Comparison of ENCODE assay signal across 1 cellular context in the genomic region with DNA sequence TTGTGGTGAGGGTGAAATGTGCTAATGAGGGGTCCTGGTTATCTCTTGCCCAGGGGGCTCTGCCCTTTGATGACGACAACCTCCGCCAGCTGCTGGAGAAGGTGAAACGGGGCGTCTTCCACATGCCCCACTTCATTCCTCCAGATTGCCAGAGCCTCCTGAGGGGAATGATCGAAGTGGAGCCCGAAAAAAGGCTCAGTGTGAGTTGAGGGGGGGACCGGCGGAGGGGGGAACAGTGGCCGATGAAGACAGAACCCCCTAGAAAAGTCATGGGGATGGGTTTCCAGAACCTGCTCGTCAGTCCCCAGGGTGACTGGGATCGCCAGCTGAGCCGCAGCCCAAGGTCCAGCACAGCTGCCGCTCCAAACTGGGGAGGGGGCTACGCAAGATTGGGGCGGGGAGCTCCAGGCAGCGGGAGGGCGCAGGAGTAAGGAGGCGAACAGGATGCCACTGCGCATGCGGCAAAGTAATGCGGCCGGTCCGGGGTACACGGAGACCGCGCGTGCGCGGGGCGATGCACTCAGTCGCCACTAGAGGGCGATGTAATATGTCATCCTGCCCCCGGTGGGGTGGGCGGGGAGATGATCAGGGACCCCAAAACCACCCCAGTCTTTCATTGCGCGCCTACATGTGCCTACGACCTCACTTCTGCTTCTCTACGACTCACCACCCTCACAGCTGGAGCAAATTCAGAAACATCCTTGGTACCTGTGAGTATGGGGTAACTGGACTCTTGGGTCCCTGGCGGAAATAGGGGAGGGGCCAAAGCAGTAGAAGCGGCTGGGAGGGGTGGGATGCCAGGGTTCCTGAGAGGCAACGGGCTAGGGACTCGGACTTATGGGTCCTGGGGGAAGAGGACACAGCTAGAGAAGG.
TF ChIP-seq lines count a peak whose summit lies in the region.

No MANE protein-coding gene starts in this region.

TF ChIP-seq in K562, 482 proteins besides CTCF, POLR2A, EP300 and RAD21 (continued from another document and continues in another):
- TF ChIP-seq, protein P1, sequence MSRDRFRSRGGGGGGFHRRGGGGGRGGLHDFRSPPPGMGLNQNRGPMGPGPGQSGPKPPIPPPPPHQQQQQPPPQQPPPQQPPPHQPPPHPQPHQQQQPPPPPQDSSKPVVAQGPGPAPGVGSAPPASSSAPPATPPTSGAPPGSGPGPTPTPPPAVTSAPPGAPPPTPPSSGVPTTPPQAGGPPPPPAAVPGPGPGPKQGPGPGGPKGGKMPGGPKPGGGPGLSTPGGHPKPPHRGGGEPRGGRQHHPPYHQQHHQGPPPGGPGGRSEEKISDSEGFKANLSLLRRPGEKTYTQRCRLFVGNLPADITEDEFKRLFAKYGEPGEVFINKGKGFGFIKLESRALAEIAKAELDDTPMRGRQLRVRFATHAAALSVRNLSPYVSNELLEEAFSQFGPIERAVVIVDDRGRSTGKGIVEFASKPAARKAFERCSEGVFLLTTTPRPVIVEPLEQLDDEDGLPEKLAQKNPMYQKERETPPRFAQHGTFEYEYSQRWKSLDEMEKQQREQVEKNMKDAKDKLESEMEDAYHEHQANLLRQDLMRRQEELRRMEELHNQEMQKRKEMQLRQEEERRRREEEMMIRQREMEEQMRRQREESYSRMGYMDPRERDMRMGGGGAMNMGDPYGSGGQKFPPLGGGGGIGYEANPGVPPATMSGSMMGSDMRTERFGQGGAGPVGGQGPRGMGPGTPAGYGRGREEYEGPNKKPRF (IDR thresholded peaks at IDR 0.05; ENCODE audit: low read depth, low read length), result no peak
- no peak for TF ChIP-seq ZNF785 (CRISPR knock-in tag; IDR thresholded peaks at IDR 0.05)
- no peak for TF ChIP-seq ZNF23 (CRISPR knock-in tag; IDR thresholded peaks at IDR 0.05)
- TF ChIP-seq NR2C1 (IDR thresholded peaks at IDR 0.05), result no peak
- no peak for TF ChIP-seq NR2C1 (tag; IDR thresholded peaks at IDR 0.05)
- TF ChIP-seq EP400 (IDR thresholded peaks at IDR 0.05), result peak; percentile 59; the same call in 1 of the 2 replicates
- no peak for TF ChIP-seq HOMEZ (CRISPR knock-in tag; IDR thresholded peaks at IDR 0.05)
- TF ChIP-seq, protein P2, sequence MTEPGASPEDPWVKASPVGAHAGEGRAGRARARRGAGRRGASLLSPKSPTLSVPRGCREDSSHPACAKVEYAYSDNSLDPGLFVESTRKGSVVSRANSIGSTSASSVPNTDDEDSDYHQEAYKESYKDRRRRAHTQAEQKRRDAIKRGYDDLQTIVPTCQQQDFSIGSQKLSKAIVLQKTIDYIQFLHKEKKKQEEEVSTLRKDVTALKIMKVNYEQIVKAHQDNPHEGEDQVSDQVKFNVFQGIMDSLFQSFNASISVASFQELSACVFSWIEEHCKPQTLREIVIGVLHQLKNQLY (CRISPR knock-in tag; conservative IDR thresholded peaks at IDR 0.05), result no peak
- TF ChIP-seq SIN3A (IDR thresholded peaks at IDR 0.05; ENCODE audit: borderline replicate concordance in 2 of 2, control insufficient read depth in 1 of 2, low read depth in 2 of 2, low read length in 2 of 2), result no peak
- no peak for TF ChIP-seq HEY1 (CRISPR knock-in tag; IDR thresholded peaks at IDR 0.05; ENCODE audit: borderline replicate concordance)
- TF ChIP-seq NRF1 (conservative IDR thresholded peaks at IDR 0.05 in 1 of 2, IDR thresholded peaks at IDR 0.05 in 1 of 2), result peak; percentile 95 to 96
- 0 out of 2 replicates have a peak, but pooled peaks have one; percentile 31 for TF ChIP-seq MTA1 (IDR thresholded peaks at IDR 0.05; ENCODE audit: borderline replicate concordance)
- TF ChIP-seq SMARCE1 (IDR thresholded peaks at IDR 0.05), result no peak
- no peak for TF ChIP-seq HINFP (tag; conservative IDR thresholded peaks at IDR 0.05; ENCODE audit: low read depth)
- peak; percentile 62; the same call in 1 of the 2 replicates for TF ChIP-seq SP1 (CRISPR knock-in tag; IDR thresholded peaks at IDR 0.05)
- TF ChIP-seq JUNB (CRISPR knock-in tag; conservative IDR thresholded peaks at IDR 0.05), result no peak
- no peak for TF ChIP-seq KLF1 (tag; IDR thresholded peaks at IDR 0.05)
- TF ChIP-seq YBX1 (IDR thresholded peaks at IDR 0.05), result no peak
- peak; percentile 52; the same call in 1 of the 2 replicates for TF ChIP-seq ZBTB33 (CRISPR knock-in tag; IDR thresholded peaks at IDR 0.05)
- TF ChIP-seq RFX5 (IDR thresholded peaks at IDR 0.05; ENCODE audit: low read depth, low read length), result no peak
- TF ChIP-seq, protein P3, sequence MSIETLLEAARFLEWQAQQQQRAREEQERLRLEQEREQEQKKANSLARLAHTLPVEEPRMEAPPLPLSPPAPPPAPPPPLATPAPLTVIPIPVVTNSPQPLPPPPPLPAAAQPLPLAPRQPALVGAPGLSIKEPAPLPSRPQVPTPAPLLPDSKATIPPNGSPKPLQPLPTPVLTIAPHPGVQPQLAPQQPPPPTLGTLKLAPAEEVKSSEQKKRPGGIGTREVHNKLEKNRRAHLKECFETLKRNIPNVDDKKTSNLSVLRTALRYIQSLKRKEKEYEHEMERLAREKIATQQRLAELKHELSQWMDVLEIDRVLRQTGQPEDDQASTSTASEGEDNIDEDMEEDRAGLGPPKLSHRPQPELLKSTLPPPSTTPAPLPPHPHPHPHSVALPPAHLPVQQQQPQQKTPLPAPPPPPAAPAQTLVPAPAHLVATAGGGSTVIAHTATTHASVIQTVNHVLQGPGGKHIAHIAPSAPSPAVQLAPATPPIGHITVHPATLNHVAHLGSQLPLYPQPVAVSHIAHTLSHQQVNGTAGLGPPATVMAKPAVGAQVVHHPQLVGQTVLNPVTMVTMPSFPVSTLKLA (conservative IDR thresholded peaks at IDR 0.05), result 0 out of 4 replicates have a peak, but pooled peaks of 1 of the 2 experiments have one; percentile 44
- TF ChIP-seq ZSCAN29 (IDR thresholded peaks at IDR 0.05), result no peak
- no peak for TF ChIP-seq BRD4 (IDR thresholded peaks at IDR 0.05)
- no peak for TF ChIP-seq CAMTA2 (CRISPR knock-in tag; conservative IDR thresholded peaks at IDR 0.05)
- TF ChIP-seq CTCFL (IDR thresholded peaks at IDR 0.05; ENCODE audit: borderline replicate concordance, insufficient read depth, low read depth, low read length, poor library complexity, severe bottlenecking), result peak; percentile 77
- peak; percentile 84; the same call in 1 of the 2 replicates for TF ChIP-seq GATAD2A (IDR thresholded peaks at IDR 0.05)
- no peak for TF ChIP-seq TAF15 (IDR thresholded peaks at IDR 0.05; ENCODE audit: low read depth, low read length)
- no peak for TF ChIP-seq ZNF766 (CRISPR knock-in tag; conservative IDR thresholded peaks at IDR 0.05)
- TF ChIP-seq L3MBTL2 (IDR thresholded peaks at IDR 0.05), result no peak
- no peak for TF ChIP-seq ZNF143 (CRISPR knock-in tag; IDR thresholded peaks at IDR 0.05)
- 0 out of 2 replicates have a peak, but pooled peaks have one; percentile 27 for TF ChIP-seq PHB (CRISPR knock-in tag; IDR thresholded peaks at IDR 0.05)
- 0 out of 2 replicates have a peak, but pooled peaks have one; percentile 27 for TF ChIP-seq TCF15 (CRISPR knock-in tag; IDR thresholded peaks at IDR 0.05)
- TF ChIP-seq IRF1 (CRISPR knock-in tag; IDR thresholded peaks at IDR 0.05; ENCODE audit: borderline replicate concordance), result no peak
- 0 out of 2 replicates have a peak, but pooled peaks have one; percentile 15 for TF ChIP-seq ZNF592 (IDR thresholded peaks at IDR 0.05)
- TF ChIP-seq PCBP2 (IDR thresholded peaks at IDR 0.05; ENCODE audit: low read depth, low read length, poor library complexity, severe bottlenecking), result no peak
- no peak for TF ChIP-seq ZFP36 (IDR thresholded peaks at IDR 0.05; ENCODE audit: low read depth, low read length, partially characterized antibody)
- TF ChIP-seq, protein P4, sequence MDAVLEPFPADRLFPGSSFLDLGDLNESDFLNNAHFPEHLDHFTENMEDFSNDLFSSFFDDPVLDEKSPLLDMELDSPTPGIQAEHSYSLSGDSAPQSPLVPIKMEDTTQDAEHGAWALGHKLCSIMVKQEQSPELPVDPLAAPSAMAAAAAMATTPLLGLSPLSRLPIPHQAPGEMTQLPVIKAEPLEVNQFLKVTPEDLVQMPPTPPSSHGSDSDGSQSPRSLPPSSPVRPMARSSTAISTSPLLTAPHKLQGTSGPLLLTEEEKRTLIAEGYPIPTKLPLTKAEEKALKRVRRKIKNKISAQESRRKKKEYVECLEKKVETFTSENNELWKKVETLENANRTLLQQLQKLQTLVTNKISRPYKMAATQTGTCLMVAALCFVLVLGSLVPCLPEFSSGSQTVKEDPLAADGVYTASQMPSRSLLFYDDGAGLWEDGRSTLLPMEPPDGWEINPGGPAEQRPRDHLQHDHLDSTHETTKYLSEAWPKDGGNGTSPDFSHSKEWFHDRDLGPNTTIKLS (IDR thresholded peaks at IDR 0.05; ENCODE audit: borderline replicate concordance, low read depth), result no peak
